ENCODE assay signal across 11 cellular contexts in genomic region chr6:15268130-15268908, GRCh38. TPM values are rescaled to one million over a fixed set of nuclear protein-coding genes. Genes with fewer than 3 reads are reported as not detected.
DNase-seq lines count a peak whose midpoint lies in the region; ATAC-seq and TF ChIP-seq lines count a peak whose summit lies in the region.
"Had no signal": no experiment of that assay in that cellular context is flagged by ENCODE, and none has a peak within 500 bp of the region (broad histone marks: within the 10 kb centered on the region; RNA-seq: fewer than 3 reads in every experiment).

No MANE protein-coding gene starts in this region.

- no peaks in the 10 kb centered on the region for H3K9me3 Mint-ChIP-seq in HFFc6
- H3K9me3 Mint-ChIP-seq in immature natural killer cell: no peaks in the 10 kb centered on the region
- H3K9me3 Mint-ChIP-seq: effector memory CD8-positive, alpha-beta T cell had no signal

- H3K27ac Mint-ChIP-seq in HFFc6: peak overlapping the region; percentile 35; the same call in 1 of the 2 replicates
- H3K27ac Mint-ChIP-seq in immature natural killer cell: peak overlapping the region in 5 of 6 donors; percentile 5 to 81 (median 15)

- TF ChIP-seq CTCF in HFFc6 (IDR thresholded peaks at IDR 0.05): no peak

- H3K36me3 Mint-ChIP-seq in HFFc6 (ENCODE audit: low read depth): no peaks in the 10 kb centered on the region
- no peaks in the 10 kb centered on the region for H3K36me3 Mint-ChIP-seq in immature natural killer cell

- H3K4me1 Mint-ChIP-seq in HFFc6 (ENCODE audit: low read depth) (peaks cover 53% of the 10 kb centered on the region), immature natural killer cell (peaks cover 90 to 98% of the 10 kb centered on the region in 2 donors)

- H3K4me3 Mint-ChIP-seq in HFFc6 (peak overlapping the region; percentile 20; the same call in 1 of the 2 replicates), immature natural killer cell (peak overlapping the region in 1 of 5 donors; percentile 33)
- H3K4me3 Mint-ChIP-seq: effector memory CD8-positive, alpha-beta T cell had no signal

- peak; percentile 7 for ATAC-seq in stimulated activated naive CD8-positive, alpha-beta T cell treated with anti-CD3 and anti-CD28 coated beads, Interleukin-15, Interleukin-2, amounts not matched to agents 100 U/mL and 50 U/mL, for 24 hours
- ATAC-seq: effector memory CD8-positive, alpha-beta T cell had no signal

- H3K27ac ChIP-seq in cingulate gyrus (ENCODE audit: low read depth, low read length): peak overlapping the region; percentile 69

- no peaks in the 10 kb centered on the region for H3K27me3 Mint-ChIP-seq in HFFc6 (ENCODE audit: insufficient read depth)
- H3K27me3 Mint-ChIP-seq in immature natural killer cell (ENCODE audit: low read depth in 3 of 3): peaks cover 0 to 4% (median 2%) of the 10 kb centered on the region in 3 donors
- H3K27me3 Mint-ChIP-seq: effector memory CD8-positive, alpha-beta T cell had no signal

- no peak for DNase-seq in HFFc6
- no peak for DNase-seq in immature natural killer cell
- DNase-seq in stimulated activated naive CD8-positive, alpha-beta T cell treated with anti-CD3 and anti-CD28 coated beads, Interleukin-15, Interleukin-2, amounts not matched to agents 100 U/mL and 50 U/mL, for 24 hours: no peak
- no peak for DNase-seq in putamen (ENCODE audit: low spot score)
- DNase-seq in OCI-M1 (lab: John Stamatoyannopoulos, UW): no peak
- DNase-seq in NCI-H2196 treated with DMSO at 0.1 percent for 48 hours (lab: John Stamatoyannopoulos, UW; ENCODE audit: unreplicated experiment): no peak
- no peak for DNase-seq in KG1 (lab: John Stamatoyannopoulos, UW)
- DNase-seq: effector memory CD8-positive, alpha-beta T cell; NCI-H226; SW 1271 had no signal

RNA-seq across cellular contexts. Expression of gene JARID2, which starts 22.4 kb away (rescaled TPM):
- 10 to 100 TPM in 1 of 6 experiments, 1 to 10 TPM in 5; 8.3 to 10.1 (median 9.5) TPM for total RNA-seq in HFFc6 (2021; fragmentation: NEBNext Ultra II Directional; extraction: Animal tissue kit (Norgen Biotek cat#: 25700))
- polyA plus RNA-seq in immature natural killer cell: 10 to 100 TPM in 1 of 3 donors, 1 to 10 TPM in 2; 4.3 to 26.1 (median 7.8) TPM
